In the genomic region with DNA sequence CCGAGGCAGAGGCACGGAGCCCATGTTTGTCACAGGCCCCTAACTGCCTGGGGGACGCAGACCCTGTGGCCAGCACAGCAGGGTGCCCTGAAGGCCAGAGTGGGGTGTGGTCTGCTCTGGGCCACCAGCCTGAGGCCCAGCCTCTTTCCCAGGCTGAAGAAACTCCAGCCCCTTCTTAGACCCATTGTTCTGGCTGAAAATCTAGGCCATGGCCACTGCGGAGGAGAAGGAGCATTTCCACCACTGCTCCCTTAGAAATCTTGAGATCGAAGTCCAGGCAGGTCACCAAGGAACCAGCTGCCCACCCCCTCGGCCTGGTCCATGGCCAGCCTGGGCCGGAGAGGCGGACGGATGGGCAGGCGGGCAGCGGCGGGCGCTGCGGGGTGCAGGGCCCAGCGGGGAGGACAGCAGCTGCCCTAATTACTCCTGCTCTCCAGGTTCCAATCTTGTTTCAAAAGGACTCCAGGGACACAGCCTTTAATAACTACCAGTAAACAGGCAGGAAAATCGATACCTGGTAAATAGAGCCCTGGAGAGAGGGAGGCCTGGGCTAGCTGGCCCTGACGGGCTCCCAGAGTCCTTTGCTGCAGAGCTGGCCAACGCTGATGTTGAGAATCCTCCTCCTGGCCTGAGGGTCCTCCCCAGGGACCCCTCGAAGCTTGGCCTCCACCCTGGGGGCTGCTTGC, we compare ENCODE assay signal across 1 cellular context.
TF ChIP-seq lines count a peak whose summit lies in the region.

No MANE protein-coding gene starts in this region.

TF ChIP-seq in HepG2, 621 proteins besides CTCF, POLR2A, EP300 and RAD21 (continued from another document and continues in another):
- TF ChIP-seq ZBTB2 (CRISPR knock-in tag; IDR thresholded peaks at IDR 0.05; ENCODE audit: low read depth) (no peak), PHF21A (CRISPR knock-in tag; IDR thresholded peaks at IDR 0.05) (peak; percentile 60; the same call in 1 of the 2 replicates), BCL6 (CRISPR knock-in tag; IDR thresholded peaks at IDR 0.05) (peak; percentile 89), TRIM24 (CRISPR knock-in tag; IDR thresholded peaks at IDR 0.05) (no peak), ZNF274 (CRISPR knock-in tag; IDR thresholded peaks at IDR 0.05) (0 out of 2 replicates have a peak, but pooled peaks have one; percentile 17), ZNF570 (CRISPR knock-in tag; IDR thresholded peaks at IDR 0.05; ENCODE audit: borderline replicate concordance) (no peak), GABPB1 (CRISPR knock-in tag; IDR thresholded peaks at IDR 0.05) (peak; percentile 52; the same call in 1 of the 2 replicates), ZSCAN31 (CRISPR knock-in tag; IDR thresholded peaks at IDR 0.05; ENCODE audit: low read depth) (no peak), ZNF382 (CRISPR knock-in tag; IDR thresholded peaks at IDR 0.05; ENCODE audit: borderline replicate concordance) (no peak), ZNF710 (CRISPR knock-in tag; IDR thresholded peaks at IDR 0.05; ENCODE audit: borderline replicate concordance) (peak; percentile 17; the same call in 1 of the 2 replicates), ZNF280D (CRISPR knock-in tag; IDR thresholded peaks at IDR 0.05) (no peak), GABPA (IDR thresholded peaks at IDR 0.05; ENCODE audit: low read depth, low read length) (no peak), GABPA (CRISPR knock-in tag; IDR thresholded peaks at IDR 0.05; ENCODE audit: low read depth) (no peak), ZNF569 (CRISPR knock-in tag; IDR thresholded peaks at IDR 0.05; ENCODE audit: borderline replicate concordance) (no peak), SSRP1 (CRISPR knock-in tag; IDR thresholded peaks at IDR 0.05) (no peak), SETDB1 (CRISPR knock-in tag; IDR thresholded peaks at IDR 0.05; ENCODE audit: borderline replicate concordance) (no peak), ZFP62 (CRISPR knock-in tag; IDR thresholded peaks at IDR 0.05) (no peak), ZBTB8A (CRISPR knock-in tag; IDR thresholded peaks at IDR 0.05; ENCODE audit: borderline replicate concordance, low read depth) (no peak), ZNF883 (CRISPR knock-in tag; IDR thresholded peaks at IDR 0.05; ENCODE audit: not compliant biosample characterization) (peak; percentile 9), PHF8 (CRISPR knock-in tag; IDR thresholded peaks at IDR 0.05) (peak; percentile 47; the same call in 1 of the 2 replicates), FOXK1 (CRISPR knock-in tag; IDR thresholded peaks at IDR 0.05; ENCODE audit: borderline replicate concordance, low read depth) (0 out of 2 replicates have a peak, but pooled peaks have one; percentile 38), ZFX (CRISPR knock-in tag; IDR thresholded peaks at IDR 0.05; ENCODE audit: low read depth) (peak; percentile 76), PBX3 (CRISPR knock-in tag; IDR thresholded peaks at IDR 0.05; ENCODE audit: borderline replicate concordance) (no peak), JUN (CRISPR knock-in tag; IDR thresholded peaks at IDR 0.05) (no peak), JUNB (CRISPR knock-in tag; IDR thresholded peaks at IDR 0.05; ENCODE audit: borderline replicate concordance) (no peak), ZFP1 (CRISPR knock-in tag; IDR thresholded peaks at IDR 0.05) (0 out of 2 replicates have a peak, but pooled peaks have one; percentile 40), ZNF605 (CRISPR knock-in tag; IDR thresholded peaks at IDR 0.05) (peak; percentile 33; the same call in 1 of the 2 replicates), HOXA3 (CRISPR knock-in tag; IDR thresholded peaks at IDR 0.05) (no peak), MLLT10 (CRISPR knock-in tag; IDR thresholded peaks at IDR 0.05) (no peak), GATAD2A (CRISPR knock-in tag; IDR thresholded peaks at IDR 0.05) (peak; percentile 58), SIN3B (IDR thresholded peaks at IDR 0.05; ENCODE audit: low read length) (no peak), RARA (CRISPR knock-in tag; IDR thresholded peaks at IDR 0.05) (0 out of 2 replicates have a peak, but pooled peaks have one; percentile 34), ZNF790 (CRISPR knock-in tag; IDR thresholded peaks at IDR 0.05; ENCODE audit: borderline replicate concordance) (no peak), PITX1 (CRISPR knock-in tag; IDR thresholded peaks at IDR 0.05) (0 out of 2 replicates have a peak, but pooled peaks have one; percentile 26), NFYC (CRISPR knock-in tag; IDR thresholded peaks at IDR 0.05) (no peak), ZNF724P (CRISPR knock-in tag; IDR thresholded peaks at IDR 0.05; ENCODE audit: borderline replicate concordance) (no peak), SAP130 (CRISPR knock-in tag; IDR thresholded peaks at IDR 0.05; ENCODE audit: low read depth) (no peak), ZBTB4 (CRISPR knock-in tag; IDR thresholded peaks at IDR 0.05; ENCODE audit: borderline replicate concordance) (no peak), ZNF660 (CRISPR knock-in tag; IDR thresholded peaks at IDR 0.05; ENCODE audit: borderline replicate concordance, low read depth) (no peak)
- TF ChIP-seq, protein P1, sequence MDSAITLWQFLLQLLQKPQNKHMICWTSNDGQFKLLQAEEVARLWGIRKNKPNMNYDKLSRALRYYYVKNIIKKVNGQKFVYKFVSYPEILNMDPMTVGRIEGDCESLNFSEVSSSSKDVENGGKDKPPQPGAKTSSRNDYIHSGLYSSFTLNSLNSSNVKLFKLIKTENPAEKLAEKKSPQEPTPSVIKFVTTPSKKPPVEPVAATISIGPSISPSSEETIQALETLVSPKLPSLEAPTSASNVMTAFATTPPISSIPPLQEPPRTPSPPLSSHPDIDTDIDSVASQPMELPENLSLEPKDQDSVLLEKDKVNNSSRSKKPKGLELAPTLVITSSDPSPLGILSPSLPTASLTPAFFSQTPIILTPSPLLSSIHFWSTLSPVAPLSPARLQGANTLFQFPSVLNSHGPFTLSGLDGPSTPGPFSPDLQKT (CRISPR knock-in tag; IDR thresholded peaks at IDR 0.05; ENCODE audit: borderline replicate concordance) = no peak
- TF ChIP-seq, protein P2, sequence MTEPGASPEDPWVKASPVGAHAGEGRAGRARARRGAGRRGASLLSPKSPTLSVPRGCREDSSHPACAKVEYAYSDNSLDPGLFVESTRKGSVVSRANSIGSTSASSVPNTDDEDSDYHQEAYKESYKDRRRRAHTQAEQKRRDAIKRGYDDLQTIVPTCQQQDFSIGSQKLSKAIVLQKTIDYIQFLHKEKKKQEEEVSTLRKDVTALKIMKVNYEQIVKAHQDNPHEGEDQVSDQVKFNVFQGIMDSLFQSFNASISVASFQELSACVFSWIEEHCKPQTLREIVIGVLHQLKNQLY (CRISPR knock-in tag; IDR thresholded peaks at IDR 0.05) = no peak
- TF ChIP-seq, protein P3, sequence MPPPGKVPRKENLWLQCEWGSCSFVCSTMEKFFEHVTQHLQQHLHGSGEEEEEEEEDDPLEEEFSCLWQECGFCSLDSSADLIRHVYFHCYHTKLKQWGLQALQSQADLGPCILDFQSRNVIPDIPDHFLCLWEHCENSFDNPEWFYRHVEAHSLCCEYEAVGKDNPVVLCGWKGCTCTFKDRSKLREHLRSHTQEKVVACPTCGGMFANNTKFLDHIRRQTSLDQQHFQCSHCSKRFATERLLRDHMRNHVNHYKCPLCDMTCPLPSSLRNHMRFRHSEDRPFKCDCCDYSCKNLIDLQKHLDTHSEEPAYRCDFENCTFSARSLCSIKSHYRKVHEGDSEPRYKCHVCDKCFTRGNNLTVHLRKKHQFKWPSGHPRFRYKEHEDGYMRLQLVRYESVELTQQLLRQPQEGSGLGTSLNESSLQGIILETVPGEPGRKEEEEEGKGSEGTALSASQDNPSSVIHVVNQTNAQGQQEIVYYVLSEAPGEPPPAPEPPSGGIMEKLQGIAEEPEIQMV (CRISPR knock-in tag; IDR thresholded peaks at IDR 0.05; ENCODE audit: low read depth) = no peak
- TF ChIP-seq, protein P4, sequence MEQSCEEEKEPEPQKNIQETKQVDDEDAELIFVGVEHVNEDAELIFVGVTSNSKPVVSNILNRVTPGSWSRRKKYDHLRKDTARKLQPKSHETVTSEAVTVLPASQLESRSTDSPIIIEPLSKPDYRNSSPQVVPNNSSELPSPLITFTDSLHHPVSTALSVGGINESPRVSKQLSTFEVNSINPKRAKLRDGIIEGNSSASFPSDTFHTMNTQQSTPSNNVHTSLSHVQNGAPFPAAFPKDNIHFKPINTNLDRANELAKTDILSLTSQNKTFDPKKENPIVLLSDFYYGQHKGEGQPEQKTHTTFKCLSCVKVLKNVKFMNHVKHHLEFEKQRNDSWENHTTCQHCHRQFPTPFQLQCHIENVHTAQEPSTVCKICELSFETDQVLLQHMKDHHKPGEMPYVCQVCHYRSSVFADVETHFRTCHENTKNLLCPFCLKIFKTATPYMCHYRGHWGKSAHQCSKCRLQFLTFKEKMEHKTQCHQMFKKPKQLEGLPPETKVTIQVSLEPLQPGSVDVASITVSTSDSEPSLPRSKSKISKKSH (CRISPR knock-in tag; IDR thresholded peaks at IDR 0.05; ENCODE audit: borderline replicate concordance) = no peak
- TF ChIP-seq, protein P5, sequence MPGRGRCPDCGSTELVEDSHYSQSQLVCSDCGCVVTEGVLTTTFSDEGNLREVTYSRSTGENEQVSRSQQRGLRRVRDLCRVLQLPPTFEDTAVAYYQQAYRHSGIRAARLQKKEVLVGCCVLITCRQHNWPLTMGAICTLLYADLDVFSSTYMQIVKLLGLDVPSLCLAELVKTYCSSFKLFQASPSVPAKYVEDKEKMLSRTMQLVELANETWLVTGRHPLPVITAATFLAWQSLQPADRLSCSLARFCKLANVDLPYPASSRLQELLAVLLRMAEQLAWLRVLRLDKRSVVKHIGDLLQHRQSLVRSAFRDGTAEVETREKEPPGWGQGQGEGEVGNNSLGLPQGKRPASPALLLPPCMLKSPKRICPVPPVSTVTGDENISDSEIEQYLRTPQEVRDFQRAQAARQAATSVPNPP (CRISPR knock-in tag; IDR thresholded peaks at IDR 0.05) = no peak
